Comparison of ENCODE assay signal across 5 cellular contexts in the genomic region with DNA sequence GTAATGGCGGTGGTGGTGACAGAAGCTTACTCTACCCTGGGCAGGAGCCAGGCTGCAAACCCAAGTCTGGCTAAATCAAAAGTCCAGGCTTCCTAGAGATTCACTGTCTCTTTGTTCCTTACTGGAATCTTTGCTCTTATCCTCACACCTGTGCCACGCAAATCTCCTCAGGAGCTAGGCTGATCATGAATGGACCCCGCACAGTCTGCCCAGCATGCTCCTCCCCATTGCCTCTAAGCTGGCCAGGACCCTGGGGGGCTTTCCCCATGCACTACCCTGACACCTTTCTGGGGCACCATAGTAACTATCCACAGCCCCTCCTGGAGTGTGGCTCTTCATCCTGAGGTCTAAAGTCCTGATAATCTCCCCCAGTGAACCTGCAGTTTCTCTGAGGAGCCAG. TPM values are rescaled to one million over a fixed set of nuclear protein-coding genes. Genes with fewer than 3 reads are reported as not detected.
"Had no signal": no experiment of that assay in that cellular context is flagged by ENCODE, and none has a peak within 500 bp of the region (broad histone marks: within the 10 kb centered on the region; RNA-seq: fewer than 3 reads in every experiment).

No MANE protein-coding gene starts in this region.

RNA-seq across cellular contexts. Expression of a gene that starts 7.3 kb away (rescaled TPM):
- total RNA-seq: hepatocyte, kidney epithelial cell, left lobe of liver, mucosa of gallbladder had no signal
- polyA plus RNA-seq: immature natural killer cell had no signal
